In genomic region chrX:10781847-10782530, GRCh38 we compare ENCODE assay signal across 18 cellular contexts.
DNase-seq lines count a peak whose midpoint lies in the region; TF ChIP-seq lines count a peak whose summit lies in the region.
"Had no signal": no experiment of that assay in that cellular context is flagged by ENCODE, and none has a peak within 500 bp of the region (broad histone marks: within the 10 kb centered on the region; RNA-seq: fewer than 3 reads in every experiment).

No MANE protein-coding gene starts in this region.

- H3K4me3 ChIP-seq in esophagus squamous epithelium = no peak overlapping the region
- H3K4me3 ChIP-seq: GM12878, K562 had no signal

- H3K27me3 ChIP-seq in esophagus squamous epithelium = no peaks in the 10 kb centered on the region

- H3K4me1 ChIP-seq in esophagus squamous epithelium = no peaks in the 10 kb centered on the region

- TF ChIP-seq CTCF in esophagus squamous epithelium (IDR thresholded peaks at IDR 0.05) = no peak

- DNase-seq in HT1080 (ENCODE audit: low read depth) = peak; percentile 1
- peak; percentile 20 for DNase-seq in NCI-H146 (lab: John Stamatoyannopoulos, UW)
- DNase-seq in NCI-H69 (lab: John Stamatoyannopoulos, UW) = peak; percentile 42
- DNase-seq in epithelial cell of prostate (ENCODE audit: low read depth, low spot score) = no peak
- DNase-seq in esophagus squamous epithelium (lab: John Stamatoyannopoulos, UW) = no peak
- DNase-seq in nucleus accumbens (lab: John Stamatoyannopoulos, UW) = no peak
- no peak for DNase-seq in activated CD4-positive, alpha-beta T cell treated with anti-CD3 and anti-CD28 coated beads, Interleukin-2, amount 50 U/mL, for 1 hour
- DNase-seq: DMS 273 treated with DMSO at 0.1 percent for 48 hours, GDM1, NCI-H1092, NCI-H2029, NCI-H345, Right ventricle myocardium superior, SK-N-SH, T-helper 1 cell had no signal

- intact Hi-C loops in esophagus squamous epithelium (cut with DNase I) = no loop called here

- no peaks in the 10 kb centered on the region for H3K36me3 ChIP-seq in esophagus squamous epithelium

- H3K27ac ChIP-seq in epithelial cell of prostate = peak overlapping the region; percentile 11
- H3K27ac ChIP-seq in esophagus squamous epithelium = no peak overlapping the region
- H3K27ac ChIP-seq: C4-2B had no signal

- 64 to 84% methylated on average over 7 to 9 of the region's 9 CpGs for WGBS in esophagus squamous epithelium, 2 donors

- H3K9me3 ChIP-seq in esophagus squamous epithelium = no peaks in the 10 kb centered on the region
- H3K9me3 ChIP-seq: SK-N-SH had no signal

- no peak for TF ChIP-seq POLR2A in esophagus squamous epithelium (IDR thresholded peaks at IDR 0.05)

Comparison
In these comparisons a context has a peak if more than half of its experiments do, and no peak if none do; other contexts are left out.
1. DNase-seq: peak in HT1080 (single experiment), NCI-H146 (single experiment) and NCI-H69 (single experiment); none in epithelial cell of prostate (single experiment), esophagus squamous epithelium (single experiment), nucleus accumbens (0 of 56) and activated CD4-positive, alpha-beta T cell treated with anti-CD3 and anti-CD28 coated beads, Interleukin-2, amount 50 U/mL, for 1 hour (single experiment).